In genomic region chr16:25257504-25257955, GRCh38 we compare ENCODE assay signal across 1 cellular context.
TF ChIP-seq lines count a peak whose summit lies in the region.

Gene ZKSCAN2 (minus strand): TSS chr16:25257845. CDS start chr16:25257127, 718 bp downstream.

TF ChIP-seq in HepG2, 621 proteins besides CTCF, POLR2A, EP300 and RAD21 (continued from another document and continues in another):
- TF ChIP-seq ZNF770 (CRISPR knock-in tag; IDR thresholded peaks at IDR 0.05) (0 out of 2 replicates have a peak, but pooled peaks have one; percentile 24), BCL3 (CRISPR knock-in tag; IDR thresholded peaks at IDR 0.05) (peak; percentile 52), ZNF496 (CRISPR knock-in tag; IDR thresholded peaks at IDR 0.05; ENCODE audit: insufficient replicate concordance) (no peak), ZSCAN31 (CRISPR knock-in tag; IDR thresholded peaks at IDR 0.05; ENCODE audit: low read depth) (peak; percentile 75), ZNF33A (CRISPR knock-in tag; IDR thresholded peaks at IDR 0.05; ENCODE audit: borderline replicate concordance) (no peak), NR2F6 (IDR thresholded peaks at IDR 0.05) (no peak), NR2F6 (CRISPR knock-in tag; IDR thresholded peaks at IDR 0.05) (peak; percentile 39; the same call in 1 of the 2 replicates), ZBTB49 (CRISPR knock-in tag; IDR thresholded peaks at IDR 0.05; ENCODE audit: borderline replicate concordance) (no peak), TBL1XR1 (IDR thresholded peaks at IDR 0.05; ENCODE audit: borderline replicate concordance, low read length, partially characterized antibody) (peak; percentile 54), ZNF34 (CRISPR knock-in tag; IDR thresholded peaks at IDR 0.05; ENCODE audit: borderline replicate concordance) (0 out of 2 replicates have a peak, but pooled peaks have one; percentile 79), TCF7L2 (IDR thresholded peaks at IDR 0.05; ENCODE audit: low read depth, low read length) (no peak), FOXK2 (IDR thresholded peaks at IDR 0.05) (no peak), ATRX (CRISPR knock-in tag; IDR thresholded peaks at IDR 0.05; ENCODE audit: borderline replicate concordance) (no peak), ZNF317 (CRISPR knock-in tag; IDR thresholded peaks at IDR 0.05) (no peak), CENPBD1 (CRISPR knock-in tag; IDR thresholded peaks at IDR 0.05; ENCODE audit: borderline replicate concordance, low read depth) (no peak), FOXP4 (CRISPR knock-in tag; IDR thresholded peaks at IDR 0.05) (peak; percentile 13), IRF1 (CRISPR knock-in tag; IDR thresholded peaks at IDR 0.05; ENCODE audit: low read depth) (no peak), MYNN (CRISPR knock-in tag; IDR thresholded peaks at IDR 0.05; ENCODE audit: low read depth) (0 out of 2 replicates have a peak, but pooled peaks have one; percentile 86), PCBP2 (optimal IDR thresholded peaks at IDR 0.05; ENCODE audit: low read depth, low read length, poor library complexity, severe bottlenecking) (no peak), AGO2 (optimal IDR thresholded peaks at IDR 0.05; ENCODE audit: low read depth, low read length) (peak; percentile 30), SP140L (CRISPR knock-in tag; IDR thresholded peaks at IDR 0.05; ENCODE audit: borderline replicate concordance) (no peak; the same call in 1 of the 2 replicates), U2AF2 (IDR thresholded peaks at IDR 0.05; ENCODE audit: low read depth, low read length) (no peak), ELF4 (CRISPR knock-in tag; IDR thresholded peaks at IDR 0.05; ENCODE audit: borderline replicate concordance) (no peak; the same call in 1 of the 2 replicates), RFX3 (CRISPR knock-in tag; IDR thresholded peaks at IDR 0.05) (no peak), ZNF878 (CRISPR knock-in tag; IDR thresholded peaks at IDR 0.05) (no peak), ZNF20 (CRISPR knock-in tag; IDR thresholded peaks at IDR 0.05) (no peak), ZNF75D (CRISPR knock-in tag; IDR thresholded peaks at IDR 0.05; ENCODE audit: borderline replicate concordance) (no peak), IRX3 (CRISPR knock-in tag; IDR thresholded peaks at IDR 0.05; ENCODE audit: borderline replicate concordance, low read depth) (peak; percentile 58; the same call in 1 of the 2 replicates), ZNF276 (CRISPR knock-in tag; IDR thresholded peaks at IDR 0.05; ENCODE audit: low read depth) (peak; percentile 75; the same call in 1 of the 2 replicates), SAP130 (CRISPR knock-in tag; IDR thresholded peaks at IDR 0.05; ENCODE audit: low read depth) (peak; percentile 93), ISL2 (CRISPR knock-in tag; IDR thresholded peaks at IDR 0.05) (peak; percentile 17; the same call in 1 of the 2 replicates), KLF9 (CRISPR knock-in tag; IDR thresholded peaks at IDR 0.05; ENCODE audit: low read depth) (no peak), ZBTB43 (CRISPR knock-in tag; conservative IDR thresholded peaks at IDR 0.05) (peak; percentile 77), KAT8 (CRISPR knock-in tag; IDR thresholded peaks at IDR 0.05) (peak; percentile 68), MEIS1 (CRISPR knock-in tag; IDR thresholded peaks at IDR 0.05; ENCODE audit: borderline replicate concordance) (peak; percentile 78; the same call in 1 of the 2 replicates), SATB2 (CRISPR knock-in tag; IDR thresholded peaks at IDR 0.05) (peak; percentile 65; the same call in 1 of the 2 replicates), KDM1A (CRISPR knock-in tag; IDR thresholded peaks at IDR 0.05) (no peak), GMEB2 (CRISPR knock-in tag; IDR thresholded peaks at IDR 0.05; ENCODE audit: low read depth) (no peak), NR2F1 (CRISPR knock-in tag; IDR thresholded peaks at IDR 0.05) (peak; percentile 4 to 55; a peak in 1 of 4 replicates), ZNF329 (CRISPR knock-in tag; IDR thresholded peaks at IDR 0.05; ENCODE audit: low read depth) (peak; percentile 70; the same call in 1 of the 2 replicates), RXRB (CRISPR knock-in tag; IDR thresholded peaks at IDR 0.05; ENCODE audit: borderline replicate concordance) (no peak), BCL6 (CRISPR knock-in tag; IDR thresholded peaks at IDR 0.05) (0 out of 2 replicates have a peak, but pooled peaks have one; percentile 17), TAF15 (IDR thresholded peaks at IDR 0.05; ENCODE audit: low read depth, low read length, poor library complexity, severe bottlenecking) (no peak), ZNF550 (CRISPR knock-in tag; IDR thresholded peaks at IDR 0.05; ENCODE audit: borderline replicate concordance) (peak; percentile 73; the same call in 1 of the 2 replicates), KDM5B (CRISPR knock-in tag; IDR thresholded peaks at IDR 0.05; ENCODE audit: borderline replicate concordance) (peak; percentile 52; the same call in 1 of the 2 replicates), SAFB2 (CRISPR knock-in tag; IDR thresholded peaks at IDR 0.05; ENCODE audit: borderline replicate concordance, low read depth) (peak; percentile 38), BCLAF1 (IDR thresholded peaks at IDR 0.05) (no peak)
